8 cellular contexts compared by ENCODE assay signal in genomic region chr5:98773214-98773463, GRCh38. TPM values are rescaled to one million over a fixed set of nuclear protein-coding genes. Genes with fewer than 3 reads are reported as not detected.
DNase-seq lines count a peak whose midpoint lies in the region; ATAC-seq lines count a peak whose summit lies in the region.

No MANE protein-coding gene starts in this region.

- H3K4me1 Mint-ChIP-seq in activated T-helper 17 cell treated with anti-CD3 and anti-CD28 coated beads, Interleukin-2, amount 50 U/mL, for 72 hours: peaks cover 35% of the 10 kb centered on the region
- peaks cover 50 to 64% of the 10 kb centered on the region in 2 donors for H3K4me1 Mint-ChIP-seq in immature natural killer cell
- H3K4me1 Mint-ChIP-seq in stimulated activated naive CD8-positive, alpha-beta T cell treated with anti-CD3 and anti-CD28 coated beads, Interleukin-15, amount 100 ng/mL, for 72 hours: peaks cover 78% of the 10 kb centered on the region

- ATAC-seq in activated T-helper 17 cell treated with anti-CD3 and anti-CD28 coated beads, Interleukin-2, amount 50 U/mL, for 72 hours (replicated peaks): no peak
- no peak for ATAC-seq in stimulated activated naive CD8-positive, alpha-beta T cell treated with anti-CD3 and anti-CD28 coated beads, Interleukin-15, amount 100 ng/mL, for 72 hours

- peaks cover 3% of the 10 kb centered on the region for H3K27me3 Mint-ChIP-seq in activated T-helper 17 cell treated with anti-CD3 and anti-CD28 coated beads, Interleukin-2, amount 50 U/mL, for 72 hours
- peaks cover 38 to 49% (median 43%) of the 10 kb centered on the region in 3 donors for H3K27me3 Mint-ChIP-seq in immature natural killer cell (ENCODE audit: low read depth in 3 of 3)
- H3K27me3 Mint-ChIP-seq in stimulated activated naive CD8-positive, alpha-beta T cell treated with anti-CD3 and anti-CD28 coated beads, Interleukin-15, amount 100 ng/mL, for 72 hours: peaks cover 23% of the 10 kb centered on the region

- H3K36me3 Mint-ChIP-seq in activated T-helper 17 cell treated with anti-CD3 and anti-CD28 coated beads, Interleukin-2, amount 50 U/mL, for 72 hours (ENCODE audit: low read depth): peaks cover 6% of the 10 kb centered on the region
- H3K36me3 Mint-ChIP-seq in immature natural killer cell: no peaks in the 10 kb centered on the region

- DNase-seq in DMS79 treated with DMSO at 0.1 percent for 48 hours (lab: John Stamatoyannopoulos, UW): peak; percentile 85
- no peak for DNase-seq in DMS79 (lab: John Stamatoyannopoulos, UW)
- DNase-seq in immature natural killer cell: no peak
- no peak for DNase-seq in stimulated activated naive CD8-positive, alpha-beta T cell treated with anti-CD3 and anti-CD28 coated beads, Interleukin-15, amount 100 ng/mL, for 72 hours
- DNase-seq in NCI-H1417 treated with DMSO at 0.1 percent for 48 hours (lab: John Stamatoyannopoulos, UW): no peak
- DNase-seq in activated CD4-positive, alpha-beta T cell treated with anti-CD3 and anti-CD28 coated beads for 48 hours: no peak
- DNase-seq in stimulated activated CD4-positive, alpha-beta T cell treated with anti-CD3 and anti-CD28 coated beads, Interleukin-1b, Interleukin-23, amount 100 ng/mL, for 48 hours: no peak

- peak overlapping the region; percentile 98 for H3K4me3 Mint-ChIP-seq in activated T-helper 17 cell treated with anti-CD3 and anti-CD28 coated beads, Interleukin-2, amount 50 U/mL, for 72 hours
- H3K4me3 Mint-ChIP-seq in immature natural killer cell: peak overlapping the region; percentile 91 to 97 (median 95)
- peak overlapping the region; percentile 92 to 99 for H3K4me3 Mint-ChIP-seq in stimulated activated naive CD8-positive, alpha-beta T cell treated with anti-CD3 and anti-CD28 coated beads, Interleukin-15, amount 100 ng/mL, for 72 hours

- no peaks in the 10 kb centered on the region for H3K9me3 Mint-ChIP-seq in activated T-helper 17 cell treated with anti-CD3 and anti-CD28 coated beads, Interleukin-2, amount 50 U/mL, for 72 hours
- H3K9me3 Mint-ChIP-seq in immature natural killer cell: peaks cover 0 to 2% (median 0%) of the 10 kb centered on the region in 6 donors
- no peaks in the 10 kb centered on the region for H3K9me3 Mint-ChIP-seq in stimulated activated naive CD8-positive, alpha-beta T cell treated with anti-CD3 and anti-CD28 coated beads, Interleukin-15, amount 100 ng/mL, for 72 hours

- peak overlapping the region; percentile 85 for H3K27ac Mint-ChIP-seq in activated T-helper 17 cell treated with anti-CD3 and anti-CD28 coated beads, Interleukin-2, amount 50 U/mL, for 72 hours
- peak overlapping the region in 3 of 6 donors; percentile 24 to 45 (median 25) for H3K27ac Mint-ChIP-seq in immature natural killer cell
- peak overlapping the region; percentile 85 to 93 for H3K27ac Mint-ChIP-seq in stimulated activated naive CD8-positive, alpha-beta T cell treated with anti-CD3 and anti-CD28 coated beads, Interleukin-15, amount 100 ng/mL, for 72 hours

RNA-seq across cellular contexts. Expression of gene RGMB, which starts 0.3 kb away (rescaled TPM):
- total RNA-seq in activated T-helper 17 cell treated with anti-CD3 and anti-CD28 coated beads, Interleukin-2, amount 50 U/mL, for 72 hours: 1 to 10 TPM; 2.0 to 4.1 TPM
- under 1 TPM in 1 of 3 donors, not detected in 2; 0.27 TPM for polyA plus RNA-seq in immature natural killer cell
